4 cellular contexts compared by ENCODE assay signal in the genomic region with DNA sequence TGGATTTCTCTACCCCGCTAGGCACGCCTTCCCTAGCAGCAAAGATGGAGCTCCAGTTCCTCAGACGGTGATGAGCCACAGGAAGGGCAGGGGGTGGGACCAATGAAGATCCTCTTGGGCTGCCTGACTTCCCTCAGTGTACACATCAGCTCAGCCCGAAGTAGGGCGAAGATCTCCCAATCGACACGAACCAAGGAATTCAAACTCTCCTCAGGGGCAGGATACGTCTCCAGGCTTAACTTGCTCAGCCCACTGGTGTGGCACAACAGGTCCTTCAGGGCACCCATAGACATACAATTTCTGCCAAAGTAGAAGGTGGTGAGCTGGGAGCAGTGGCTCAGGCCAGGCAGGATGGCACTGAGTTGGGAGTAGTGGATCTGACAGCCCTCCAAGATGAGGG. TPM values are rescaled to one million over a fixed set of nuclear protein-coding genes. Genes with fewer than 3 reads are reported as not detected.
"Had no signal": no experiment of that assay in that cellular context is flagged by ENCODE, and none has a peak within 500 bp of the region (broad histone marks: within the 10 kb centered on the region; RNA-seq: fewer than 3 reads in every experiment).

No MANE protein-coding gene starts in this region.

RNA-seq across cellular contexts. Expression of a gene that starts 4.4 kb away (rescaled TPM):
- total RNA-seq: LHCN-M2, M059J, MCF 10A, NCI-H460 had no signal

RNA-seq across cellular contexts. Expression of a gene that starts 27.1 kb away (rescaled TPM):
- total RNA-seq: LHCN-M2, M059J, MCF 10A, NCI-H460 had no signal

RNA-seq across cellular contexts. Expression of a gene that starts 29.3 kb away (rescaled TPM):
- total RNA-seq: LHCN-M2, M059J, MCF 10A, NCI-H460 had no signal

RNA-seq across cellular contexts. Expression of a gene that starts 39.2 kb away (rescaled TPM):
- total RNA-seq: LHCN-M2, M059J, MCF 10A, NCI-H460 had no signal

RNA-seq across cellular contexts. Expression of a gene that starts 46.9 kb away (rescaled TPM):
- total RNA-seq: LHCN-M2, M059J, MCF 10A, NCI-H460 had no signal
